8 cellular contexts compared by ENCODE assay signal in the genomic region with DNA sequence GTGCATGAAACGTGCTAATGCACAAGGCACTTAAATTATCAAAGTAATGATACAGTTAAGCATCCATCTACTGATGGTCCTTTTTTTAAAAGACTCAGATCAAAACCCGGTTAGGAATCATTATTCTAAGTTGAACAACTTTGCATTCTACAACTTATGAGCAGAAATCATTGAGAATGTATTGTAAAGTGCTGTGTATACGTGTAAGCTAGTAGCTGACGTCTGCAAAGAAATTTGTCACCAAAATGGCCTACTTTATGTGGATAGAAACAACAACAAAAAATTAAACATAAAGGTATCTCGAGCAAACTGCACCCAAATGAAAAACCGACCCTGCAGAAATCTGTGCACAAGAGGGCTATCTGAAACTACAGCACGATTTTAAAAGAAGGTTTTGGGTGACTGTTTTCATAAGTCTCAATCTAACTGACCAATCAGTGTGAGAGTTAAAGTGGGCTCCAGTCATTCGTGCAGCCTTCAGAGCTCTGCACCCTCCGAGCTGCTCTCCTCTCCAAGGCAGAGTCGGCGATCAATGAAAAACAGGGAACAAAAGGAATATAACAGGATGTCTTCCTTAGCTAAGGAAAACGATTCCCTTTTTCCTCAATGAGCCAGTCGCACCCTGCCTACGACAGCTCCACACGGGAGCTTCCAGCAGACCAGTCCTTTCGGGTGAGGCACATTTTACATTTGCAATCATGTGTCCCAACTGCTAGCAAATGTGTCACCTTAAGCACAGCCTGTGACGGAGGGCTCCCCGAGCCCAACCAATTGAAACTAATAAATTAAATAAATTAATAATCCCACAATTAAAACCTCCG.
A peak's percentile ranks its signal among the peaks of the same experiment; 100 is the strongest.
DNase-seq lines count a peak whose midpoint lies in the region; ATAC-seq and TF ChIP-seq lines count a peak whose summit lies in the region.

No MANE protein-coding gene starts in this region.

- TF ChIP-seq CTCF in GM13976 (IDR thresholded peaks at IDR 0.05; ENCODE audit: borderline replicate concordance, control extremely low read depth, extremely low read depth, insufficient read depth, missing control alignments) (no peak), left lung (IDR thresholded peaks at IDR 0.05) (no peak)

- H3K4me1 ChIP-seq in left lung, result peaks cover 2 to 57% of the 10 kb centered on the region in 2 donors

- peak; percentile 18 for ATAC-seq in HG03565 (IDR thresholded peaks at IDR 0.05; ENCODE audit: unreplicated experiment)
- peak; percentile 79 for ATAC-seq in left lung
- peak; percentile 33 for ATAC-seq in stimulated activated effector memory CD8-positive, alpha-beta T cell treated with anti-CD3 and anti-CD28 coated beads, Interleukin-12 subunit alpha, Interleukin-12 subunit beta, amount 100 ng/mL, for 72 hours
- no peak for ATAC-seq in GM18520 (IDR thresholded peaks at IDR 0.05; ENCODE audit: unreplicated experiment)

- H3K27me3 ChIP-seq in left lung, result no peaks in the 10 kb centered on the region

- peaks cover 3% of the 10 kb centered on the region for H3K27me3 Mint-ChIP-seq in dendritic cell treated with granulocyte-macrophage colony-stimulating factor and Interleukin-4, amounts not matched to agents 40 ng/mL and 50 ng/mL, for 4 days

- in situ Hi-C loops in GM13976 (cut with MboI; ENCODE audit: low sequenced_read_pairs, unreplicated experiment), result loop anchor here (10.0 kb wide), 1 partner anchor 183 kb away; no protein-coding TSS in a partner anchor

- H3K27ac Mint-ChIP-seq in dendritic cell treated with granulocyte-macrophage colony-stimulating factor and Interleukin-4, amounts not matched to agents 40 ng/mL and 50 ng/mL, for 4 days, result peak overlapping the region; percentile 80
- peak overlapping the region; percentile 81 for H3K27ac Mint-ChIP-seq in stimulated activated effector memory CD8-positive, alpha-beta T cell treated with anti-CD3 and anti-CD28 coated beads, Interleukin-12 subunit alpha, Interleukin-12 subunit beta, amount 100 ng/mL, for 72 hours

- H3K4me1 Mint-ChIP-seq in dendritic cell treated with granulocyte-macrophage colony-stimulating factor and Interleukin-4, amounts not matched to agents 40 ng/mL and 50 ng/mL, for 4 days (ENCODE audit: low read depth), result peaks cover 46% of the 10 kb centered on the region
- H3K4me1 Mint-ChIP-seq in stimulated activated effector memory CD8-positive, alpha-beta T cell treated with anti-CD3 and anti-CD28 coated beads, Interleukin-12 subunit alpha, Interleukin-12 subunit beta, amount 100 ng/mL, for 72 hours, result peaks cover 72% of the 10 kb centered on the region

- DNase-seq in AG08396 (ENCODE audit: low spot score) (peak; percentile 71), GM13976 (ENCODE audit: low spot score) (peak; percentile 47), SW480 (ENCODE audit: low spot score) (peak; percentile 33), left lung (no peak)
- DNase-seq in stimulated activated effector memory CD8-positive, alpha-beta T cell treated with anti-CD3 and anti-CD28 coated beads, Interleukin-12 subunit alpha, Interleukin-12 subunit beta, amount 100 ng/mL, for 72 hours (ENCODE audit: low spot score in 2 of 2), result peak in 1 of 2 donors; percentile 82

- intact Hi-C loops in dendritic cell treated with granulocyte-macrophage colony-stimulating factor and Interleukin-4, amounts not matched to agents 40 ng/mL and 50 ng/mL, for 4 days (cut with micrococcal nuclease), result loop anchor here (5.0 kb wide), 4 partner anchors 65 to 575 kb away; partner anchors contain the start of gene FOXN3
- intact Hi-C loops in left lung (cut with DNase I), result no loop called here

- H3K4me3 ChIP-seq in left lung, result peak overlapping the region; percentile 58 to 69

- no peaks in the 10 kb centered on the region for H3K9me3 ChIP-seq in left lung

- H3K36me3 Mint-ChIP-seq in dendritic cell treated with granulocyte-macrophage colony-stimulating factor and Interleukin-4, amounts not matched to agents 40 ng/mL and 50 ng/mL, for 4 days (ENCODE audit: low read depth), result peaks cover 1% of the 10 kb centered on the region
- peaks cover 22% of the 10 kb centered on the region for H3K36me3 Mint-ChIP-seq in stimulated activated effector memory CD8-positive, alpha-beta T cell treated with anti-CD3 and anti-CD28 coated beads, Interleukin-12 subunit alpha, Interleukin-12 subunit beta, amount 100 ng/mL, for 72 hours

- H3K4me3 Mint-ChIP-seq in dendritic cell treated with granulocyte-macrophage colony-stimulating factor and Interleukin-4, amounts not matched to agents 40 ng/mL and 50 ng/mL, for 4 days, result peak overlapping the region; percentile 83
- H3K4me3 Mint-ChIP-seq in stimulated activated effector memory CD8-positive, alpha-beta T cell treated with anti-CD3 and anti-CD28 coated beads, Interleukin-12 subunit alpha, Interleukin-12 subunit beta, amount 100 ng/mL, for 72 hours, result peak overlapping the region; percentile 81

- no peaks in the 10 kb centered on the region for H3K36me3 ChIP-seq in left lung

- peak overlapping the region; percentile 55 to 82 for H3K27ac ChIP-seq in left lung

- no peaks in the 10 kb centered on the region for H3K9me3 Mint-ChIP-seq in dendritic cell treated with granulocyte-macrophage colony-stimulating factor and Interleukin-4, amounts not matched to agents 40 ng/mL and 50 ng/mL, for 4 days
- no peaks in the 10 kb centered on the region for H3K9me3 Mint-ChIP-seq in stimulated activated effector memory CD8-positive, alpha-beta T cell treated with anti-CD3 and anti-CD28 coated beads, Interleukin-12 subunit alpha, Interleukin-12 subunit beta, amount 100 ng/mL, for 72 hours

Comparison
In these comparisons a context has a peak if more than half of its experiments do, and no peak if none do; other contexts are left out.
1. DNase-seq: peak in AG08396 (single experiment), GM13976 (single experiment) and SW480 (single experiment); none in left lung (0 of 2).